ENCODE assay signal across 1 cellular context in genomic region chr1:234734864-234735263, GRCh38.
TF ChIP-seq lines count a peak whose summit lies in the region.

No MANE protein-coding gene starts in this region.

TF ChIP-seq in IMR-90, 13 proteins besides CTCF, POLR2A, EP300 and RAD21:
- TF ChIP-seq RFX5 (IDR thresholded peaks at IDR 0.05; ENCODE audit: low read depth, low read length) (no peak), USF2 (IDR thresholded peaks at IDR 0.05; ENCODE audit: low read depth, low read length) (no peak), ELK1 (IDR thresholded peaks at IDR 0.05; ENCODE audit: borderline replicate concordance, low read depth, low read length) (no peak), MAZ (IDR thresholded peaks at IDR 0.05; ENCODE audit: borderline replicate concordance, low read depth, low read length) (no peak), MXI1 (IDR thresholded peaks at IDR 0.05; ENCODE audit: borderline replicate concordance, low read depth, low read length) (no peak)
